ENCODE assay signal across 8 cellular contexts in the genomic region with DNA sequence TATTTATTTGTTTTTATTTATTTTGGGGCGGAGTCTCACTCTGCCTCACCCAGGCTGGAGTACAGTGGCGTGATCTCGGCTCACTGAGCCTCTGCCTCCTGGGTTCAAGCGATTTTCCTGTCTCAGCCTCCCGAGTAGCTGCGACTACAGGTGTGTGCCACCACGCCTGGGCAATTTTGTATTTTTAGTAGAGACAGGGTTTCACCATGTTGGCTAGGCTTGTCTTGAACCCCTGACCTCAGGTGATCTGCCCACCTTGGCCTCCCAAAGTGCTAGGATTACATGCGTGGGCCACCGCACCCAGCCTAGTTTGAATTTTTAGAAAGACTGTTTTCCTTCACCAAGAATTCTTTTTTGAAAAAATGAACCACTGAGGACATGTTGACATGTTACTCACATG. TPM values are rescaled to one million over a fixed set of nuclear protein-coding genes. Genes with fewer than 3 reads are reported as not detected.
"Had no signal": no experiment of that assay in that cellular context is flagged by ENCODE, and none has a peak within 500 bp of the region (broad histone marks: within the 10 kb centered on the region; RNA-seq: fewer than 3 reads in every experiment).

No MANE protein-coding gene starts in this region.

RNA-seq across cellular contexts. Expression of a gene that starts 5.4 kb away (rescaled TPM):
- total RNA-seq: OCI-LY7, PC-3, Right ventricle myocardium inferior, Right ventricle myocardium superior, RPMI7951, SJCRH30, SJSA1, SK-MEL-5 had no signal
